25 cellular contexts compared by ENCODE assay signal in the genomic region with DNA sequence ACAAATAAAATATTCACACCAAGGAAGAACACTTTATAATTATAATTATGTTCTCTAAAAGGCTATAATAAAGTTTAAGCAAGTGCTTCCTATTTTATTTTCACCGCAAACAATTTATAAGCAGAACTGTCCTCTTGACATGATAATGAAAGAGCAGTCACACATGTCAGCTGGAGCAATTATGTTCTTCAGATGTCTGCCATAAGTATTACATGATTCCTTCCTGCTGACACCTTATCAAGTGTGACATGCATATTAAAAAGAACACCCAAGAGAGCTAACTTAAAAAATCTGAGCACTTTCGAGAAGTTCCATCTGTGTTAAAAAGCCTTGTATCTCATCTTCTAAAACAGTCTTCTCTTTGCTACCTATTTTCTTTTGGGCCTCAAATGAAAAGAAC.
"Had no signal": no experiment of that assay in that cellular context is flagged by ENCODE, and none has a peak within 500 bp of the region (broad histone marks: within the 10 kb centered on the region; RNA-seq: fewer than 3 reads in every experiment).

No MANE protein-coding gene starts in this region.

- H3K4me3 ChIP-seq: coronary artery, dorsolateral prefrontal cortex, left lung, lung, stomach, thyroid gland, upper lobe of right lung had no signal

- H3K4me1 ChIP-seq: left lung, stomach, thyroid gland, upper lobe of right lung had no signal

- H3K9me3 ChIP-seq: thyroid gland, upper lobe of right lung had no signal

- ATAC-seq: activated CD8-positive, alpha-beta T cell treated with anti-CD3 and anti-CD28 coated beads for 36 hours; activated T-cell treated with anti-CD3 and anti-CD28 coated beads, Interleukin-2, amount 50 U/mL, for 4 hours; activated T-helper 17 cell treated with anti-CD3 and anti-CD28 coated beads, Interleukin-2, amount 50 U/mL, for 72 hours; left lung; natural killer cell; right cardiac atrium; stimulated activated naive B cell treated with anti-CD40 and anti-IgM and Interleukin-4, amounts not matched to agents 10 μg/mL and 1 μg/mL and 100 μg/mL, for 72 hours; WTC11 had no signal

- H3K27me3 ChIP-seq: brain microvascular endothelial cell, dorsolateral prefrontal cortex, left lung, stomach, thyroid gland, upper lobe of right lung had no signal

- DNase-seq: activated CD4-positive, alpha-beta T cell treated with anti-CD3 and anti-CD28 coated beads for 1 hour; activated CD4-positive, alpha-beta T cell treated with anti-CD3 and anti-CD28 coated beads, Interleukin-2, amount 10 ng/mL, durations not matched to agents 7 days and 5 days; activated CD8-positive, alpha-beta T cell treated with anti-CD3 and anti-CD28 coated beads for 36 hours; activated gamma-delta T cell treated with Interleukin-2 at 50 U/mL for 16 hours; activated naive CD4-positive, alpha-beta T cell treated with anti-CD3 and anti-CD28 coated beads, Interleukin-2, amount 50 U/mL, for 16 hours; activated T-cell treated with anti-CD3 and anti-CD28 coated beads, Interleukin-2, amount 50 U/mL, for 4 hours; amniotic stem cell; brain microvascular endothelial cell; dorsolateral prefrontal cortex; effector memory CD4-positive, alpha-beta T cell; glutamatergic neuron; left lung; mesendoderm; natural killer cell; right cardiac atrium; stimulated activated CD4-positive, alpha-beta T cell treated with anti-CD3 and anti-CD28 coated beads, Interleukin-15, amount 100 ng/mL, for 24 hours; stimulated activated CD4-positive, alpha-beta T cell treated with anti-CD3 and anti-CD28 coated beads, Interleukin-2, amount 100 ng/mL, for 24 hours; stimulated activated naive B cell treated with anti-CD40 and anti-IgM and Interleukin-4, amounts not matched to agents 10 μg/mL and 1 μg/mL and 100 μg/mL, for 72 hours; stomach; thyroid gland; upper lobe of right lung had no signal

- H3K27ac ChIP-seq: brain microvascular endothelial cell, dorsolateral prefrontal cortex, left lung, stomach, thyroid gland, upper lobe of right lung had no signal

- H3K36me3 ChIP-seq: brain microvascular endothelial cell, left lung, stomach, thyroid gland, upper lobe of right lung had no signal
